In the genomic region with DNA sequence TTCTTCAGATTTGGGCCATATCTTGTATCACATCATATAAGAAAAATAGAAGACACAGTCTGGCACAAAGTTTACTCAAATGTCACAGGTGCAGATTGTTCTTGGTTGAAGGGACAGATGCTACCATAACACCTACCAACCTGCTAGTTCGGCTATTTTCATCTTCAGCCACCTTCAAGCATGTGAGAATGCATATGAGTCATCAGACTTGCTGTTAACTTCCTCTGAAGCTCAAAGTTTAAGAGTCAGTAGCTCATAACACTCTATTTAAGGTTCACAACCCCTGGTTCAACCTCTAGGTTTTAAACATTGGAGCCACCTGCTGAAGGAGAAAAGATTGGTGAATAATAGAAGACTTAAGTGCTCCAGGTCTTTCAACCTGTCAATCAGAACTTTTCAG, we compare ENCODE assay signal across 12 cellular contexts.
DNase-seq lines count a peak whose midpoint lies in the region; ATAC-seq and TF ChIP-seq lines count a peak whose summit lies in the region.
"Had no signal": no experiment of that assay in that cellular context is flagged by ENCODE, and none has a peak within 500 bp of the region (broad histone marks: within the 10 kb centered on the region; RNA-seq: fewer than 3 reads in every experiment).

No MANE protein-coding gene starts in this region.

- DNase-seq in A172 (ENCODE audit: low spot score) (peak; percentile 30), RKO (ENCODE audit: low spot score) (peak; percentile 35), NAMALWA (ENCODE audit: low spot score) (no peak), coronary artery (ENCODE audit: low spot score) (no peak), T-helper 9 cell (no peak)
- DNase-seq: activated CD4-positive, alpha-beta T cell treated with anti-CD3 and anti-CD28 coated beads for 4 hours; activated gamma-delta T cell treated with Interleukin-2 at 50 U/mL for 16 hours; NCI-H446; stimulated activated naive CD8-positive, alpha-beta T cell treated with anti-CD3 and anti-CD28 coated beads, Interleukin-15, amount 100 ng/mL, for 72 hours had no signal

- H3K4me3 ChIP-seq in coronary artery: no peak overlapping the region

- TF ChIP-seq CTCF in coronary artery (IDR thresholded peaks at IDR 0.05): no peak

- no peak overlapping the region for H3K27ac ChIP-seq in coronary artery

- ATAC-seq in GM19035 (IDR thresholded peaks at IDR 0.05; ENCODE audit: unreplicated experiment) (peak; percentile 69), HG03159 (IDR thresholded peaks at IDR 0.05; ENCODE audit: unreplicated experiment) (peak; percentile 67), GM21515 (IDR thresholded peaks at IDR 0.05; ENCODE audit: unreplicated experiment) (no peak)
- ATAC-seq: stimulated activated naive CD8-positive, alpha-beta T cell treated with anti-CD3 and anti-CD28 coated beads, Interleukin-15, amount 100 ng/mL, for 72 hours had no signal

Comparison
In these comparisons a context has a peak if more than half of its experiments do, and no peak if none do; other contexts are left out.
1. DNase-seq: peak in A172 (single experiment) and RKO (single experiment); none in NAMALWA (single experiment), coronary artery (single experiment) and T-helper 9 cell (single experiment).